24 cellular contexts compared by ENCODE assay signal in genomic region chr2:36912692-36913091, GRCh38. TPM values are rescaled to one million over a fixed set of nuclear protein-coding genes. Genes with fewer than 3 reads are reported as not detected.
DNase-seq lines count a peak whose midpoint lies in the region; ATAC-seq and TF ChIP-seq lines count a peak whose summit lies in the region.
"Had no signal": no experiment of that assay in that cellular context is flagged by ENCODE, and none has a peak within 500 bp of the region (broad histone marks: within the 10 kb centered on the region; RNA-seq: fewer than 3 reads in every experiment).

No MANE protein-coding gene starts in this region.

- H3K36me3 ChIP-seq in HCT116 (ENCODE audit: control insufficient read depth in 1 of 2, insufficient read depth in 2 of 2, low read length in 2 of 2) (no peaks in the 10 kb centered on the region), gastroesophageal sphincter (peaks cover 0 to 16% of the 10 kb centered on the region in 2 donors), ascending aorta (peaks cover 0 to 5% of the 10 kb centered on the region in 2 donors)
- H3K36me3 ChIP-seq: adrenal gland, thyroid gland had no signal

- H3K4me2 ChIP-seq in HCT116 (ENCODE audit: low read length) = no peak overlapping the region
- H3K4me2 ChIP-seq: BLaER1 had no signal

- DNase-seq in AG08395 (ENCODE audit: low spot score) = peak; percentile 43
- DNase-seq in HCT116 (ENCODE audit: low read depth, low spot score) = no peak
- peak; percentile 29 for DNase-seq in astrocyte of the spinal cord (ENCODE audit: low read depth, low spot score)
- DNase-seq in hepatic stellate cell (ENCODE audit: low spot score) = peak; percentile 47
- DNase-seq in NCI-H2029 treated with DMSO at 0.1 percent for 48 hours (lab: John Stamatoyannopoulos, UW) = no peak
- no peak for DNase-seq in ascending aorta (ENCODE audit: low spot score in 2 of 2)
- no peak for DNase-seq in HuH-7 (ENCODE audit: low spot score)
- DNase-seq: activated CD4-positive, alpha-beta T cell treated with anti-CD3 and anti-CD28 coated beads for 1 hour; activated gamma-delta T cell treated with Interleukin-2 at 50 U/mL for 16 hours; activated T-cell treated with anti-CD3 and anti-CD28 coated beads, Interleukin-2, amount 50 U/mL, for 1 hour; adrenal gland; Caco-2; KBM-7; kidney glomerular epithelial cell; NCI-H1694 treated with DMSO at 0.1 percent for 48 hours; nucleus accumbens; retina; Right ventricle myocardium superior; stimulated activated CD4-positive, alpha-beta T cell treated with anti-CD3 and anti-CD28 coated beads, Interleukin-4, amount 100 ng/mL, for 4 hours; SW 1271; thyroid gland had no signal

- BruUV-seq in HCT116 (replicated peaks; lab: Mats Ljungman, UMichigan) = TSS peak; percentile 13

- H3K27me3 ChIP-seq in HCT116 (ENCODE audit: insufficient read depth, low read length) (no peaks in the 10 kb centered on the region), gastroesophageal sphincter (no peaks in the 10 kb centered on the region), ascending aorta (no peaks in the 10 kb centered on the region)
- H3K27me3 ChIP-seq: adrenal gland, BLaER1, thyroid gland had no signal

- H3K4me3 ChIP-seq in HCT116 (replicated peaks in 1 of 2; ENCODE audit: low read depth in 1 of 2, low read length in 2 of 2) = no peak overlapping the region
- H3K4me3 ChIP-seq in astrocyte of the spinal cord (ENCODE audit: low read depth, low read length) = no peak overlapping the region
- H3K4me3 ChIP-seq in gastroesophageal sphincter = no peak overlapping the region
- no peak overlapping the region for H3K4me3 ChIP-seq in ascending aorta
- H3K4me3 ChIP-seq: adrenal gland, BLaER1, thyroid gland had no signal

- no peak for TF ChIP-seq CTCF in HCT116 (IDR thresholded peaks at IDR 0.05 in 2 of 3, conservative IDR thresholded peaks at IDR 0.05 in 1 of 3; ENCODE audit: borderline replicate concordance in 1 of 3, insufficient read depth in 1 of 3, low read depth in 2 of 3, low read length in 2 of 3)
- no peak for TF ChIP-seq CTCF in astrocyte of the spinal cord (IDR thresholded peaks at IDR 0.05; ENCODE audit: low read depth, low read length)
- TF ChIP-seq CTCF in gastroesophageal sphincter (IDR thresholded peaks at IDR 0.05) = no peak
- TF ChIP-seq CTCF in ascending aorta (IDR thresholded peaks at IDR 0.05) = no peak

- no peak overlapping the region for H3K9ac ChIP-seq in HCT116 (ENCODE audit: low read length)
- H3K9ac ChIP-seq: BLaER1 had no signal

- TF ChIP-seq POLR2A in HCT116 (IDR thresholded peaks at IDR 0.05; ENCODE audit: borderline replicate concordance, extremely low read depth, insufficient read depth, insufficient read length) (no peak), gastroesophageal sphincter (IDR thresholded peaks at IDR 0.05) (no peak)

- no peak for TF ChIP-seq RAD21 in HCT116 (IDR thresholded peaks at IDR 0.05; ENCODE audit: low read depth)

- CTCF ChIA-PET in HCT116 (lab: Charles Lee) = no interaction called here

- no peaks in the 10 kb centered on the region for H3K79me2 ChIP-seq in HCT116 (ENCODE audit: insufficient read depth, low read length)

- TF ChIP-seq EP300 in gastroesophageal sphincter (IDR thresholded peaks at IDR 0.05) = no peak

- RAD21 ChIA-PET in HCT116 (lab: Charles Lee; ENCODE audit: low non-redundant PET in 1 of 2, low total read pairs in 2 of 2, uncharacterized antibody in 2 of 2, unreplicated experiment in 2 of 2) = no interaction called here

- H4K20me1 ChIP-seq in HCT116 (ENCODE audit: insufficient read depth) = no peaks in the 10 kb centered on the region
- H4K20me1 ChIP-seq: BLaER1 had no signal

- H2AFZ ChIP-seq in HCT116 (ENCODE audit: low read depth, low read length, poor library complexity, severe bottlenecking) = no peak overlapping the region

- POLR2A ChIA-PET in HCT116 (lab: Charles Lee) = no interaction called here

- no peak overlapping the region for H3K27ac ChIP-seq in HCT116 (ENCODE audit: low read depth, low read length)
- H3K27ac ChIP-seq in gastroesophageal sphincter = no peak overlapping the region
- no peak overlapping the region for H3K27ac ChIP-seq in ascending aorta
- H3K27ac ChIP-seq: adrenal gland, BLaER1, epithelial cell of prostate, thyroid gland had no signal

- no peaks in the 10 kb centered on the region for H3K9me2 ChIP-seq in HCT116 (ENCODE audit: insufficient read depth)

- ATAC-seq in HCT116 (no peak), gastroesophageal sphincter (no peak)

- H3K9me3 ChIP-seq in HCT116 (ENCODE audit: control insufficient read depth in 1 of 2, insufficient read depth in 1 of 2, low read depth in 1 of 2, low read length in 2 of 2) (no peaks in the 10 kb centered on the region), gastroesophageal sphincter (no peaks in the 10 kb centered on the region), ascending aorta (no peaks in the 10 kb centered on the region)
- H3K9me3 ChIP-seq: adrenal gland, BLaER1, Caco-2, thyroid gland had no signal

- in situ Hi-C loops in astrocyte of the spinal cord (cut with HindIII; ENCODE audit: low sequenced_read_pairs) = no loop called here

- H3K4me1 ChIP-seq in HCT116 (ENCODE audit: control insufficient read depth in 1 of 2, insufficient read depth in 2 of 2, low read length in 2 of 2) = no peaks in the 10 kb centered on the region
- H3K4me1 ChIP-seq in gastroesophageal sphincter = no peaks in the 10 kb centered on the region
- H3K4me1 ChIP-seq in ascending aorta = no peaks in the 10 kb centered on the region
- H3K4me1 ChIP-seq: BLaER1, thyroid gland had no signal

- intact Hi-C loops in HCT116 (cut with micrococcal nuclease) (no loop called here), ascending aorta (cut with DNase I) (loop anchor here (10.0 kb wide), 1 partner anchor 128 kb away; no protein-coding TSS in a partner anchor)

TF ChIP-seq in HCT116, 20 proteins besides CTCF, POLR2A, EP300 and RAD21 (continues in another document):
- no peak for TF ChIP-seq SRF (IDR thresholded peaks at IDR 0.05; ENCODE audit: low read depth)
- TF ChIP-seq SP1 (IDR thresholded peaks at IDR 0.05; ENCODE audit: low read depth) = no peak
- TF ChIP-seq CEBPB (IDR thresholded peaks at IDR 0.05; ENCODE audit: low read depth) = no peak
- no peak for TF ChIP-seq JUND (IDR thresholded peaks at IDR 0.05)
- no peak for TF ChIP-seq ATF3 (IDR thresholded peaks at IDR 0.05)
- TF ChIP-seq ZNF274 (IDR thresholded peaks at IDR 0.05; ENCODE audit: low read depth, low read length) = no peak
- no peak for TF ChIP-seq ZFX (IDR thresholded peaks at IDR 0.05)
- no peak for TF ChIP-seq REST (IDR thresholded peaks at IDR 0.05; ENCODE audit: low read depth)
- TF ChIP-seq ZBTB33 (IDR thresholded peaks at IDR 0.05; ENCODE audit: extremely low read depth, insufficient replicate concordance, low read length) = no peak
- no peak for TF ChIP-seq SIN3A (IDR thresholded peaks at IDR 0.05; ENCODE audit: low read depth)
- no peak for TF ChIP-seq TCF7L2 (IDR thresholded peaks at IDR 0.05; ENCODE audit: borderline replicate concordance, extremely low read depth, insufficient read depth, insufficient read length)
- TF ChIP-seq EZH2 (IDR thresholded peaks at IDR 0.05) = no peak
- no peak for TF ChIP-seq POLR2AphosphoS5 (IDR thresholded peaks at IDR 0.05; ENCODE audit: low read depth, low read length)
- no peak for TF ChIP-seq MAX (IDR thresholded peaks at IDR 0.05)

RNA-seq across cellular contexts. Expression of gene STRN, which starts 53.6 kb away (rescaled TPM):
- total RNA-seq in HCT116 (2021; ENCODE audit: unreplicated experiment) = 26.4 TPM
- polyA plus RNA-seq in HCT116 (2012) = 8.8 and 10.1 TPM in 2 replicates
- 10 to 100 TPM; 18.5 to 24.6 (median 20.9) TPM for total RNA-seq in gastroesophageal sphincter
- total RNA-seq in ascending aorta = 4.3 TPM

Comparison
In these comparisons a context has a peak if more than half of its experiments do, and no peak if none do; other contexts are left out.
1. DNase-seq: peak in AG08395 (single experiment), astrocyte of the spinal cord (single experiment) and hepatic stellate cell (single experiment); none in HCT116 (single experiment), NCI-H2029 treated with DMSO at 0.1 percent for 48 hours (single experiment), ascending aorta (0 of 2) and HuH-7 (single experiment).